In the genomic region with DNA sequence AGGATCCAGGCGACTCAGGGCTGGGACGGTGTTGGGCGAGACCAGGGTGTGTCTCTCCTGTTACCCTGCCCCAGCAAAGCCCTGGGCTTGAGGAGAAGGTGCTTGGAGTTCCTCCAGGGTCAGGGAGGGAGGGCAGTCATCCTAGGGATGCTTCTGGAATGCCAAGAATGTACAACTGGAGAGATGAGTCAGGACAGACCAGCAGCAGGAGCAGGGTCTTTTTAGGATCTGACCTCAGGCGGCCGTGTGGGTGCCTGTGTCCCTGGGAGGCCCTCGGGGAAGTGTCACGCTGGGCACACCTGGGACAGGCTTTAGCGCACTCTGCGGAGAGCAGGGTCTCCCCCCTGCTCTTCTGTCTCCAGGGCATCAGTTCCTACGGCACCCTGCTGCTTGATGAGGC, we compare ENCODE assay signal across 9 cellular contexts. TPM values are rescaled to one million over a fixed set of nuclear protein-coding genes. Genes with fewer than 3 reads are reported as not detected.
DNase-seq lines count a peak whose midpoint lies in the region; ATAC-seq and TF ChIP-seq lines count a peak whose summit lies in the region.
"Had no signal": no experiment of that assay in that cellular context is flagged by ENCODE, and none has a peak within 500 bp of the region (broad histone marks: within the 10 kb centered on the region; RNA-seq: fewer than 3 reads in every experiment).

No MANE protein-coding gene starts in this region.

- H3K36me3 ChIP-seq in GM23338 (ENCODE audit: insufficient read depth): no peaks in the 10 kb centered on the region

- H3K4me1 ChIP-seq in GM23338 (ENCODE audit: insufficient read depth): peaks cover 24% of the 10 kb centered on the region

- H3K4me1 Mint-ChIP-seq in GM23338: peaks cover 25% of the 10 kb centered on the region
- no peaks in the 10 kb centered on the region for H3K4me1 Mint-ChIP-seq in activated T-helper 17 cell treated with anti-CD3 and anti-CD28 coated beads, Interleukin-2, amount 50 U/mL, for 72 hours

- no peak overlapping the region for H3K4me3 Mint-ChIP-seq in GM23338
- H3K4me3 Mint-ChIP-seq in activated T-helper 17 cell treated with anti-CD3 and anti-CD28 coated beads, Interleukin-2, amount 50 U/mL, for 72 hours: no peak overlapping the region
- H3K4me3 Mint-ChIP-seq: activated naive CD8-positive, alpha-beta T cell treated with anti-CD3 and anti-CD28 coated beads, Interleukin-2, amount 10 ng/mL, durations not matched to agents 7 days and 5 days had no signal

- TF ChIP-seq CTCF in GM23338 (conservative IDR thresholded peaks at IDR 0.05; ENCODE audit: low read depth in 2 of 2): no peak
- no peak for TF ChIP-seq CTCF in fibroblast of the aortic adventitia (IDR thresholded peaks at IDR 0.05; ENCODE audit: insufficient read depth, low read length)

- H4K20me1 ChIP-seq in GM23338 (replicated peaks; ENCODE audit: insufficient read depth): no peaks in the 10 kb centered on the region

- ATAC-seq in GM23338 (peak; percentile 72), SK-N-SH treated with all-trans-retinoic acid at 6 μM for 48 hours (peak; percentile 63), GM19351 (IDR thresholded peaks at IDR 0.05; ENCODE audit: unreplicated experiment) (no peak), HG03039 (IDR thresholded peaks at IDR 0.05; ENCODE audit: unreplicated experiment) (no peak)
- no peak for ATAC-seq in activated T-helper 17 cell treated with anti-CD3 and anti-CD28 coated beads, Interleukin-2, amount 50 U/mL, for 72 hours (replicated peaks)

- no peaks in the 10 kb centered on the region for H3K9me3 Mint-ChIP-seq in GM23338
- H3K9me3 Mint-ChIP-seq in activated T-helper 17 cell treated with anti-CD3 and anti-CD28 coated beads, Interleukin-2, amount 50 U/mL, for 72 hours: no peaks in the 10 kb centered on the region
- H3K9me3 Mint-ChIP-seq: activated naive CD8-positive, alpha-beta T cell treated with anti-CD3 and anti-CD28 coated beads, Interleukin-2, amount 10 ng/mL, durations not matched to agents 7 days and 5 days had no signal

- H3F3A ChIP-seq in GM23338 (replicated peaks; ENCODE audit: low read depth): 0 out of 2 replicates have a peak, but pooled peaks cover 3% of the 10 kb centered on the region

- H3K27ac Mint-ChIP-seq in GM23338: peak overlapping the region; percentile 72
- no peak overlapping the region for H3K27ac Mint-ChIP-seq in activated T-helper 17 cell treated with anti-CD3 and anti-CD28 coated beads, Interleukin-2, amount 50 U/mL, for 72 hours
- H3K27ac Mint-ChIP-seq: activated naive CD8-positive, alpha-beta T cell treated with anti-CD3 and anti-CD28 coated beads, Interleukin-2, amount 10 ng/mL, durations not matched to agents 7 days and 5 days had no signal

- H3K9me2 ChIP-seq in GM23338 (ENCODE audit: insufficient read depth): no peaks in the 10 kb centered on the region

- H3K4me3 ChIP-seq in GM23338 (no peak overlapping the region), fibroblast of the aortic adventitia (ENCODE audit: low read depth, low read length) (no peak overlapping the region)

- H3K27ac ChIP-seq in GM23338 (ENCODE audit: low read depth): peak overlapping the region; percentile 87

- H2AFZ ChIP-seq in GM23338: no peak overlapping the region

- peaks cover 20% of the 10 kb centered on the region for H3K27me3 Mint-ChIP-seq in GM23338 (ENCODE audit: insufficient read depth, low read depth, poor library complexity)
- H3K27me3 Mint-ChIP-seq in activated T-helper 17 cell treated with anti-CD3 and anti-CD28 coated beads, Interleukin-2, amount 50 U/mL, for 72 hours: no peaks in the 10 kb centered on the region
- H3K27me3 Mint-ChIP-seq: activated naive CD8-positive, alpha-beta T cell treated with anti-CD3 and anti-CD28 coated beads, Interleukin-2, amount 10 ng/mL, durations not matched to agents 7 days and 5 days had no signal

- DNase-seq in GM23338 (ENCODE audit: low spot score) (peak; percentile 83), fibroblast of the aortic adventitia (ENCODE audit: low read depth) (peak; percentile 72), renal cortical epithelial cell (ENCODE audit: low read depth) (peak; percentile 84)
- no peak for DNase-seq in activated effector memory CD4-positive, alpha-beta T cell treated with Interleukin-2 at 50 U/mL for 16 hours
- DNase-seq: activated naive CD8-positive, alpha-beta T cell treated with anti-CD3 and anti-CD28 coated beads, Interleukin-2, amount 10 ng/mL, durations not matched to agents 7 days and 5 days had no signal

- H3K36me3 Mint-ChIP-seq in GM23338 (ENCODE audit: low read depth): peaks cover 2% of the 10 kb centered on the region; the same call in 1 of the 3 replicates
- peaks cover 2% of the 10 kb centered on the region for H3K36me3 Mint-ChIP-seq in activated T-helper 17 cell treated with anti-CD3 and anti-CD28 coated beads, Interleukin-2, amount 50 U/mL, for 72 hours (ENCODE audit: low read depth)

- H3K4me2 ChIP-seq in GM23338: peak overlapping the region; percentile 51

- H3K27me3 ChIP-seq in GM23338 (ENCODE audit: insufficient read depth): no peaks in the 10 kb centered on the region

- no peaks in the 10 kb centered on the region for H3K79me2 ChIP-seq in GM23338 (replicated peaks; ENCODE audit: insufficient read depth)

TF ChIP-seq in SK-N-SH treated with all-trans-retinoic acid at 6 μM for 48 hours, 23 proteins besides CTCF, POLR2A, EP300 and RAD21:
- TF ChIP-seq SNAI2 (CRISPR knock-in tag; IDR thresholded peaks at IDR 0.05) (0 out of 2 replicates have a peak, but pooled peaks have one; percentile 19), ZC3H10 (CRISPR knock-in tag; IDR thresholded peaks at IDR 0.05) (no peak), ARNTL (CRISPR knock-in tag; IDR thresholded peaks at IDR 0.05; ENCODE audit: borderline replicate concordance, low read depth) (no peak), CSDC2 (CRISPR knock-in tag; IDR thresholded peaks at IDR 0.05) (no peak)

RNA-seq across cellular contexts. Expression of gene MTSS2, which starts 8.2 kb away (rescaled TPM):
- total RNA-seq in GM23338 (2014; rRNA removed; shearing (Covaris generic)): 16.5 and 19.6 TPM in 2 replicates
- 1.6 and 1.9 TPM in 2 replicates for polyA plus RNA-seq in GM23338 (2016; fragmentation: Nextera tagmentation; extraction: Ambion mirVana)
- total RNA-seq in fibroblast of the aortic adventitia (ENCODE audit: low replicate concordance) (8.3 and 24.0 TPM in 2 replicates), renal cortical epithelial cell (9.7 and 33.2 TPM in 2 replicates)
- total RNA-seq in activated T-helper 17 cell treated with anti-CD3 and anti-CD28 coated beads, Interleukin-2, amount 50 U/mL, for 72 hours: under 1 TPM; 0.11 to 0.67 TPM

RNA-seq across cellular contexts. Expression of gene IL34, which starts 47.7 kb away (rescaled TPM):
- 4.6 and 6.6 TPM in 2 replicates for total RNA-seq in GM23338 (2014; rRNA removed; shearing (Covaris generic))
- 3.1 and 4.3 TPM in 2 replicates for polyA plus RNA-seq in GM23338 (2016; fragmentation: Nextera tagmentation; extraction: Ambion mirVana)
- total RNA-seq in fibroblast of the aortic adventitia (ENCODE audit: low replicate concordance): 3.4 and 10.9 TPM in 2 replicates
- 0.60 and 0.69 TPM in 2 replicates for total RNA-seq in renal cortical epithelial cell
- total RNA-seq in activated T-helper 17 cell treated with anti-CD3 and anti-CD28 coated beads, Interleukin-2, amount 50 U/mL, for 72 hours: not detected

Comparison
In these comparisons a context has a peak if more than half of its experiments do, and no peak if none do; other contexts are left out.
1. ATAC-seq: peak in GM23338 (single experiment) and SK-N-SH treated with all-trans-retinoic acid at 6 μM for 48 hours (single experiment); none in GM19351 (single experiment), activated T-helper 17 cell treated with anti-CD3 and anti-CD28 coated beads, Interleukin-2, amount 50 U/mL, for 72 hours (single experiment) and HG03039 (single experiment).